In the genomic region with DNA sequence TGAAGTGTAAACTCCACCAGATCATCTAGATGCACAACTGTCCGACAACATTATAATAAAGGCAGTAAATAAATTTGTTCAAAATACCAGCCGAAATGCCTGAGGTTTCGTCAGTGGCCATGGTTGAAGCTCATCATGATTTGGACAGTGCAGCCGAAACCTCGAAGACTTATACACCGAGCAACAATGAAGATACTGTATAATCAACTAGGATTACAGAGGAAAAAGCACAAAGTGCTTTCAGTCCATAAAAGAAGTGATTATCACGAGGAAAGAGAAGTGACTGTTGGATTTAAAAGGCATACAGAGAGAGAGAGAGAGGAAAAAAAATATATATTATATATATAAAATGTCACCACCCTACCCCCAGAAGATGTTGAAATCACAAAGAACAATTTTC, we compare ENCODE assay signal across 1 cellular context.
TF ChIP-seq lines count a peak whose summit lies in the region.

No MANE protein-coding gene starts in this region.

TF ChIP-seq in GM23338, 12 proteins besides CTCF, POLR2A, EP300 and RAD21 (continued from another document):
- TF ChIP-seq NANOG (IDR thresholded peaks at IDR 0.05; ENCODE audit: borderline replicate concordance) = no peak
- TF ChIP-seq STAT1 (IDR thresholded peaks at IDR 0.05; ENCODE audit: unreplicated experiment) = no peak
